ENCODE assay signal across 8 cellular contexts in genomic region chr12:47773062-47773857, GRCh38. TPM values are rescaled to one million over a fixed set of nuclear protein-coding genes. Genes with fewer than 3 reads are reported as not detected.
DNase-seq lines count a peak whose midpoint lies in the region; ATAC-seq and TF ChIP-seq lines count a peak whose summit lies in the region.

TSS of gene SLC48A1 (plus strand) at chr12:47773238. CDS start at chr12:47773305, 67 bp downstream.

- H3K27ac ChIP-seq in RWPE1 (peak within 1 kb of the TSS; percentile 68), osteoblast (ENCODE audit: low read depth, low read length) (no peak within 1 kb of the TSS), testis (peak within 1 kb of the TSS; percentile 64 to 83)

- peak; percentile 87 for ATAC-seq in GM19452 (IDR thresholded peaks at IDR 0.05; ENCODE audit: unreplicated experiment)
- ATAC-seq in HG03571 (IDR thresholded peaks at IDR 0.05; ENCODE audit: unreplicated experiment) = peak; percentile 82

- 0 to 1% methylated on average over 38 to 78 of the region's 106 CpGs for WGBS in testis, 2 donors

- peak within 1 kb of the TSS; percentile 13 for H3K27ac Mint-ChIP-seq in activated naive CD4-positive, alpha-beta T cell treated with anti-CD3 and anti-CD28 coated beads for 36 hours

- DNase-seq in Caki2 (ENCODE audit: low read depth) = peak; percentile 43
- peak; percentile 87 for DNase-seq in RWPE1 (ENCODE audit: low spot score)
- DNase-seq in activated naive CD4-positive, alpha-beta T cell treated with anti-CD3 and anti-CD28 coated beads for 36 hours = peak; percentile 79
- DNase-seq in glomerular endothelial cell (ENCODE audit: extremely low read depth, low read depth, low spot score) = no peak
- DNase-seq in osteoblast (ENCODE audit: insufficient read length, low spot score, missing footprints) = peak; percentile 99
- peak; percentile 79 for DNase-seq in testis

- in situ Hi-C loops in Caki2 (cut with HindIII; ENCODE audit: low pct_unique_long_range_greater_than_20kb, low sequenced_read_pairs) = no loop called here

- H3K4me1 Mint-ChIP-seq in activated naive CD4-positive, alpha-beta T cell treated with anti-CD3 and anti-CD28 coated beads for 36 hours (ENCODE audit: low read depth) = peaks cover 28% of the 10 kb centered on the region

- peaks cover 14% of the 10 kb centered on the region for H3K79me2 ChIP-seq in osteoblast (ENCODE audit: insufficient read depth, low read length)

- H3K36me3 ChIP-seq in osteoblast (ENCODE audit: insufficient read depth, low read length) (no peaks in the 10 kb centered on the region), testis (ENCODE audit: low read depth, missing control alignments) (no peaks in the 10 kb centered on the region)

- CTCF ChIA-PET in RWPE1 (lab: Yijun Ruan, JAX) = interaction anchor here (0.5 to 11.5 kb wide), 9 partner anchors 9 to 122 kb away, joined by 3 to 167 read pairs (median 5); partner anchors contain the start of gene RAPGEF3
- CTCF ChIA-PET in activated naive CD4-positive, alpha-beta T cell treated with anti-CD3 and anti-CD28 coated beads for 36 hours (lab: Charles Lee) = interaction anchor here (0.9 to 20.0 kb wide), 16 partner anchors 9 to 122 kb away, joined by 3 to 728 read pairs (median 5); no protein-coding TSS in a partner anchor

- H3K4me3 Mint-ChIP-seq in activated naive CD4-positive, alpha-beta T cell treated with anti-CD3 and anti-CD28 coated beads for 36 hours = peak within 1 kb of the TSS; percentile 90

- no peaks in the 10 kb centered on the region for H3K27me3 Mint-ChIP-seq in activated naive CD4-positive, alpha-beta T cell treated with anti-CD3 and anti-CD28 coated beads for 36 hours (ENCODE audit: low read depth)

- peak within 1 kb of the TSS; percentile 87 for H3K4me2 ChIP-seq in osteoblast (ENCODE audit: insufficient read depth, low read length)

- H3K36me3 Mint-ChIP-seq in activated naive CD4-positive, alpha-beta T cell treated with anti-CD3 and anti-CD28 coated beads for 36 hours (ENCODE audit: low read depth) = no peaks in the 10 kb centered on the region

- H3K9me3 Mint-ChIP-seq in activated naive CD4-positive, alpha-beta T cell treated with anti-CD3 and anti-CD28 coated beads for 36 hours = no peaks in the 10 kb centered on the region

- H3K27me3 ChIP-seq in osteoblast (ENCODE audit: insufficient read depth, low read length) (no peaks in the 10 kb centered on the region), testis (no peaks in the 10 kb centered on the region)

- intact Hi-C loops in activated naive CD4-positive, alpha-beta T cell treated with anti-CD3 and anti-CD28 coated beads for 36 hours (cut with micrococcal nuclease) = loop anchor here (1.0 to 2.0 kb wide), 2 partner anchors 35 to 66 kb away; partner anchors contain the start of gene RPAP3
- intact Hi-C loops in testis (cut with DNase I; ENCODE audit: low total_unique reads) = loop anchor here (10.0 kb wide), 1 partner anchor 58 kb away; no protein-coding TSS in a partner anchor

- TF ChIP-seq POLR2A in testis (IDR thresholded peaks at IDR 0.05) = no peak

- peak within 1 kb of the TSS; percentile 80 for H3K4me3 ChIP-seq in osteoblast (ENCODE audit: insufficient read depth, low read length)
- H3K4me3 ChIP-seq in testis = peak within 1 kb of the TSS; percentile 87 to 88

- peak within 1 kb of the TSS; percentile 47 for H2AFZ ChIP-seq in osteoblast (ENCODE audit: low read length)

- H4K20me1 ChIP-seq in osteoblast (ENCODE audit: insufficient read depth, low read length) = no peaks in the 10 kb centered on the region

- H3K9me3 ChIP-seq in osteoblast (ENCODE audit: low read depth, low read length) (no peaks in the 10 kb centered on the region), testis (no peaks in the 10 kb centered on the region)

- POLR2A ChIA-PET in RWPE1 (lab: Yijun Ruan, JAX; ENCODE audit: low non-redundant PET) = interaction anchor here (0.6 kb wide), 1 partner anchor 15 kb away, joined by 3 read pairs; no protein-coding TSS in a partner anchor

- peaks cover 51% of the 10 kb centered on the region for H3K4me1 ChIP-seq in osteoblast (ENCODE audit: insufficient read depth, low read length)
- peaks cover 37% of the 10 kb centered on the region for H3K4me1 ChIP-seq in testis

- peak; percentile 79 for TF ChIP-seq CTCF in RWPE1 (conservative IDR thresholded peaks at IDR 0.05; ENCODE audit: low read depth)
- TF ChIP-seq CTCF in osteoblast (IDR thresholded peaks at IDR 0.05; ENCODE audit: extremely low read depth, low read depth, low read length) = peak; percentile 23
- TF ChIP-seq CTCF in testis (IDR thresholded peaks at IDR 0.05) = peak in 2 of 3 experiments; percentile 5 to 38

RNA-seq across cellular contexts. Expression of gene SLC48A1, which starts in this region (rescaled TPM):
- 151 and 222 TPM in 2 replicates for total RNA-seq in Caki2 (2014; rRNA removed; shearing (Covaris generic); ENCODE audit: low replicate concordance)
- total RNA-seq in activated naive CD4-positive, alpha-beta T cell treated with anti-CD3 and anti-CD28 coated beads for 36 hours = 10 to 100 TPM; 16.6 to 21.0 TPM
- total RNA-seq in glomerular endothelial cell (11.9 and 26.2 TPM in 2 replicates), osteoblast (18.0 and 19.2 TPM in 2 replicates), testis (10 to 100 TPM; 25.5 to 32.0 TPM)
- 21.0 TPM for polyA plus RNA-seq in testis (ENCODE audit: insufficient read depth, low read depth, low replicate concordance)

Comparison
In these comparisons a context has a peak if more than half of its experiments do, and no peak if none do; other contexts are left out.
1. CTCF ChIP-seq: peak in every context shown above with its lines; median percentile 79 in RWPE1; 23 in osteoblast; 22 in testis.